16 cellular contexts compared by ENCODE assay signal in genomic region chr12:2454778-2455177, GRCh38.
DNase-seq lines count a peak whose midpoint lies in the region; ATAC-seq and TF ChIP-seq lines count a peak whose summit lies in the region.
"Had no signal": no experiment of that assay in that cellular context is flagged by ENCODE, and none has a peak within 500 bp of the region (broad histone marks: within the 10 kb centered on the region; RNA-seq: fewer than 3 reads in every experiment).

No MANE protein-coding gene starts in this region.

- no peaks in the 10 kb centered on the region for H3K27me3 ChIP-seq in sigmoid colon

- TF ChIP-seq CTCF in CD14-positive monocyte (IDR thresholded peaks at IDR 0.05) = no peak
- TF ChIP-seq CTCF in sigmoid colon (IDR thresholded peaks at IDR 0.05) = no peak

- H3K4me1 ChIP-seq in sigmoid colon = peaks cover 0 to 15% (median 0%) of the 10 kb centered on the region in 4 donors

- 86 to 92% methylated on average over 17 of the region's 17 CpGs for WGBS in sigmoid colon, 2 donors

- intact Hi-C loops in CD14-positive monocyte (cut with micrococcal nuclease) (no loop called here), sigmoid colon (cut with DNase I) (no loop called here)

- peaks cover 0 to 68% (median 14%) of the 10 kb centered on the region in 4 donors for H3K36me3 ChIP-seq in sigmoid colon

- H3K4me3 ChIP-seq in sigmoid colon = no peak overlapping the region
- H3K4me3 ChIP-seq: GM23338 had no signal

- H3K4me3 Mint-ChIP-seq in CD14-positive monocyte = no peak overlapping the region
- no peak overlapping the region for H3K4me3 Mint-ChIP-seq in immature natural killer cell
- H3K4me3 Mint-ChIP-seq: CD4-positive, alpha-beta memory T cell; GM23338; H9 had no signal

- no peak overlapping the region for H3K27ac ChIP-seq in sigmoid colon
- H3K27ac ChIP-seq: C4-2B had no signal

- H3K27ac Mint-ChIP-seq in CD14-positive monocyte (no peak overlapping the region), immature natural killer cell (no peak overlapping the region)
- H3K27ac Mint-ChIP-seq: CD4-positive, alpha-beta memory T cell; GM23338; H9 had no signal

- no peaks in the 10 kb centered on the region for H3K9me3 Mint-ChIP-seq in CD14-positive monocyte
- H3K9me3 Mint-ChIP-seq in immature natural killer cell = no peaks in the 10 kb centered on the region
- H3K9me3 Mint-ChIP-seq: CD4-positive, alpha-beta memory T cell; GM23338; H9 had no signal

- TF ChIP-seq EP300 in sigmoid colon (IDR thresholded peaks at IDR 0.05) = no peak

- H3K9me3 ChIP-seq in sigmoid colon = no peaks in the 10 kb centered on the region

- H3K4me1 Mint-ChIP-seq in CD14-positive monocyte = no peaks in the 10 kb centered on the region
- no peaks in the 10 kb centered on the region for H3K4me1 Mint-ChIP-seq in immature natural killer cell
- H3K4me1 Mint-ChIP-seq: CD4-positive, alpha-beta memory T cell had no signal

- peak; percentile 32 for DNase-seq in CD14-positive monocyte (ENCODE audit: low spot score)
- peak; percentile 2 for DNase-seq in MV-4-11 (lab: John Stamatoyannopoulos, UW)
- peak; percentile 53 for DNase-seq in sigmoid colon
- no peak for DNase-seq in immature natural killer cell
- DNase-seq in NCI-H2107 treated with DMSO at 0.1 percent for 48 hours (lab: John Stamatoyannopoulos, UW; ENCODE audit: unreplicated experiment) = no peak
- DNase-seq: Calu3; CD4-positive, alpha-beta memory T cell; COR-L47; DMS53; DMS79 treated with DMSO at 0.1 percent for 48 hours; GF-D8; H9 had no signal

- H3K36me3 Mint-ChIP-seq in CD14-positive monocyte (no peaks in the 10 kb centered on the region), immature natural killer cell (no peaks in the 10 kb centered on the region)
- H3K36me3 Mint-ChIP-seq: CD4-positive, alpha-beta memory T cell had no signal

- no peak for TF ChIP-seq POLR2A in sigmoid colon (IDR thresholded peaks at IDR 0.05)

- no peak for ATAC-seq in HG02798 (IDR thresholded peaks at IDR 0.05; ENCODE audit: poor library complexity, unreplicated experiment)
- ATAC-seq: GM23338, HCT116 had no signal

- no peaks in the 10 kb centered on the region for H3K27me3 Mint-ChIP-seq in CD14-positive monocyte (ENCODE audit: low read depth in 3 of 3)
- peaks cover 0 to 2% (median 0%) of the 10 kb centered on the region in 3 donors for H3K27me3 Mint-ChIP-seq in immature natural killer cell (ENCODE audit: low read depth in 3 of 3)
- H3K27me3 Mint-ChIP-seq: CD4-positive, alpha-beta memory T cell had no signal

Comparison
In these comparisons a context has a peak if more than half of its experiments do, and no peak if none do; other contexts are left out.
1. DNase-seq: peak in CD14-positive monocyte (single experiment), MV-4-11 (single experiment) and sigmoid colon (single experiment); none in immature natural killer cell (0 of 3) and NCI-H2107 treated with DMSO at 0.1 percent for 48 hours (single experiment).